In the genomic region with DNA sequence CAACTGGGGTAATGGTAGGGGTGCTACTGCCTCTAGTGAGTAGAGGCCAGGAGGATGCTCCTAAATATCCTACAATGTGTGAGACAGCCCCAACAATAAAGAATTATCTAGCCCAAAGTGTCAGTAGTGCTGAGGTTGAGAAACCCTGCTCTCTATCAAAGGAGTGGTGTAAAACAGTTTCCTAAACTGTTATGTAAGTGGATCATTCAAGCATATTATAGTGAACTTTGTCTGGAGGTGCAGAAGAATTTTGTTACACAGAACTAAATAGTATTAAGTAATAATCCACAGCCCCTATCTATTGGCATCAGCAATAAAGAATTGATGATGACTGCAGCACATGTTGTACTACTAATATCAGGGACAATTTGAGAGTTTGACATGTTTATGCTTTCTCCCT, we compare ENCODE assay signal across 32 cellular contexts. TPM values are rescaled to one million over a fixed set of nuclear protein-coding genes. Genes with fewer than 3 reads are reported as not detected.
"Had no signal": no experiment of that assay in that cellular context is flagged by ENCODE, and none has a peak within 500 bp of the region (broad histone marks: within the 10 kb centered on the region; RNA-seq: fewer than 3 reads in every experiment).

No MANE protein-coding gene starts in this region.

- H3K9me3 Mint-ChIP-seq: activated B cell treated with CpG ODN at 0.5 μM for 24 hours; activated CD4-positive, alpha-beta memory T cell treated with anti-CD3 and anti-CD28 coated beads for 36 hours; activated CD4-positive, alpha-beta T cell treated with anti-CD3 and anti-CD28 coated beads, Interleukin-2, amount 10 ng/mL, durations not matched to agents 24 days and 14 days; activated CD8-positive, alpha-beta T cell treated with anti-CD3 and anti-CD28 coated beads for 36 hours; activated naive CD4-positive, alpha-beta T cell treated with anti-CD3 and anti-CD28 coated beads for 36 hours; activated naive CD4-positive, alpha-beta T cell treated with anti-CD3 and anti-CD28 coated beads, Interleukin-2, amount 50 U/mL, for 72 hours; activated naive CD8-positive, alpha-beta T cell treated with anti-CD3 and anti-CD28 coated beads for 36 hours; activated T-helper 1 cell treated with anti-CD3 and anti-CD28 coated beads, Interleukin-12 subunit alpha, Interleukin-12 subunit beta, Interleukin-2, Interleukin-4 antibody, amounts not matched to agents 30 ng/mL and 10 ng/mL and 1 ng/mL, durations not matched to agents 14 hours and 24 hours and 36 hours; activated T-helper 17 cell treated with anti-CD3 and anti-CD28 coated beads, Interleukin-2, amount 50 U/mL, for 72 hours; T-cell; T-helper 2 cell treated with Interferon-gamma antibody and Interleukin-4, amounts not matched to agents 5 μg/mL and 100 μg/mL, for 36 hours had no signal

- H3K9me3 ChIP-seq: adrenal gland, body of pancreas, breast epithelium had no signal

- ATAC-seq: activated CD8-positive, alpha-beta T cell treated with anti-CD3 and anti-CD28 coated beads for 36 hours; activated naive CD4-positive, alpha-beta T cell treated with anti-CD3 and anti-CD28 coated beads, Interleukin-2, amount 50 U/mL, for 72 hours; activated T-helper 17 cell treated with anti-CD3 and anti-CD28 coated beads, Interleukin-2, amount 50 U/mL, for 72 hours; body of pancreas; T-cell had no signal

- H3K4me3 Mint-ChIP-seq: activated B cell treated with CpG ODN at 0.5 μM for 24 hours; activated CD4-positive, alpha-beta memory T cell treated with anti-CD3 and anti-CD28 coated beads for 36 hours; activated CD4-positive, alpha-beta T cell treated with anti-CD3 and anti-CD28 coated beads, Interleukin-2, amount 10 ng/mL, durations not matched to agents 24 days and 14 days; activated CD8-positive, alpha-beta T cell treated with anti-CD3 and anti-CD28 coated beads for 36 hours; activated naive CD4-positive, alpha-beta T cell treated with anti-CD3 and anti-CD28 coated beads for 36 hours; activated naive CD8-positive, alpha-beta T cell treated with anti-CD3 and anti-CD28 coated beads for 36 hours; activated T-helper 1 cell treated with anti-CD3 and anti-CD28 coated beads, Interleukin-12 subunit alpha, Interleukin-12 subunit beta, Interleukin-2, Interleukin-4 antibody, amounts not matched to agents 30 ng/mL and 10 ng/mL and 1 ng/mL, durations not matched to agents 14 hours and 24 hours and 36 hours; activated T-helper 17 cell treated with anti-CD3 and anti-CD28 coated beads, Interleukin-2, amount 50 U/mL, for 72 hours; T-cell; T-helper 2 cell treated with Interferon-gamma antibody and Interleukin-4, amounts not matched to agents 5 μg/mL and 100 μg/mL, for 36 hours had no signal

- H3K4me1 Mint-ChIP-seq: activated naive CD8-positive, alpha-beta T cell treated with anti-CD3 and anti-CD28 coated beads for 36 hours; activated T-helper 17 cell treated with anti-CD3 and anti-CD28 coated beads, Interleukin-2, amount 50 U/mL, for 72 hours had no signal

- H3K27ac Mint-ChIP-seq: activated B cell treated with CpG ODN at 0.5 μM for 24 hours; activated CD4-positive, alpha-beta memory T cell treated with anti-CD3 and anti-CD28 coated beads for 36 hours; activated CD4-positive, alpha-beta T cell treated with anti-CD3 and anti-CD28 coated beads, Interleukin-2, amount 10 ng/mL, durations not matched to agents 24 days and 14 days; activated CD8-positive, alpha-beta T cell treated with anti-CD3 and anti-CD28 coated beads for 36 hours; activated naive CD4-positive, alpha-beta T cell treated with anti-CD3 and anti-CD28 coated beads for 36 hours; activated naive CD4-positive, alpha-beta T cell treated with anti-CD3 and anti-CD28 coated beads, Interleukin-2, amount 50 U/mL, for 72 hours; activated naive CD8-positive, alpha-beta T cell treated with anti-CD3 and anti-CD28 coated beads for 36 hours; activated T-helper 1 cell treated with anti-CD3 and anti-CD28 coated beads, Interleukin-12 subunit alpha, Interleukin-12 subunit beta, Interleukin-2, Interleukin-4 antibody, amounts not matched to agents 30 ng/mL and 10 ng/mL and 1 ng/mL, durations not matched to agents 14 hours and 24 hours and 36 hours; activated T-helper 17 cell treated with anti-CD3 and anti-CD28 coated beads, Interleukin-2, amount 50 U/mL, for 72 hours; T-helper 2 cell treated with Interferon-gamma antibody and Interleukin-4, amounts not matched to agents 5 μg/mL and 100 μg/mL, for 36 hours had no signal

- H3K27me3 Mint-ChIP-seq: activated B cell treated with CpG ODN at 0.5 μM for 24 hours; activated CD4-positive, alpha-beta memory T cell treated with anti-CD3 and anti-CD28 coated beads for 36 hours; activated CD4-positive, alpha-beta T cell treated with anti-CD3 and anti-CD28 coated beads, Interleukin-2, amount 10 ng/mL, durations not matched to agents 24 days and 14 days; activated CD8-positive, alpha-beta T cell treated with anti-CD3 and anti-CD28 coated beads for 36 hours; activated naive CD8-positive, alpha-beta T cell treated with anti-CD3 and anti-CD28 coated beads for 36 hours; activated T-helper 17 cell treated with anti-CD3 and anti-CD28 coated beads, Interleukin-2, amount 50 U/mL, for 72 hours; T-cell had no signal

- DNase-seq: activated B cell treated with CpG ODN at 0.5 μM for 24 hours; activated CD4-positive, alpha-beta memory T cell treated with anti-CD3 and anti-CD28 coated beads for 36 hours; activated CD4-positive, alpha-beta T cell treated with anti-CD3 and anti-CD28 coated beads for 4 hours; activated CD4-positive, alpha-beta T cell treated with anti-CD3 and anti-CD28 coated beads, Interleukin-2, amount 10 ng/mL, durations not matched to agents 24 days and 14 days; activated CD4-positive, alpha-beta T cell treated with anti-CD3 and anti-CD28 coated beads, Interleukin-2, amount 50 U/mL, for 1 hour; activated CD4-positive, alpha-beta T cell treated with anti-CD3 and anti-CD28 coated beads, Interleukin-2, amount 50 U/mL, for 4 hours; activated CD4-positive, CD25-positive, alpha-beta regulatory T cell treated with anti-CD3 and anti-CD28 coated beads, Interleukin-2, amount 50 U/mL, for 72 hours; activated CD8-positive, alpha-beta memory T cell treated with anti-CD3 and anti-CD28 coated beads, Interleukin-2, amount 50 U/mL, for 4 hours; activated CD8-positive, alpha-beta T cell treated with anti-CD3 and anti-CD28 coated beads for 36 hours; activated effector memory CD4-positive, alpha-beta T cell treated with anti-CD3 and anti-CD28 coated beads, Interleukin-2, amount 50 U/mL, for 16 hours; activated gamma-delta T cell treated with Interleukin-2 at 50 U/mL for 16 hours; activated naive CD4-positive, alpha-beta T cell; activated naive CD4-positive, alpha-beta T cell treated with anti-CD3 and anti-CD28 coated beads for 36 hours; activated naive CD4-positive, alpha-beta T cell treated with anti-CD3 and anti-CD28 coated beads, Interleukin-2, amount 50 U/mL, for 16 hours; activated naive CD8-positive, alpha-beta T cell treated with anti-CD3 and anti-CD28 coated beads for 36 hours; activated T-cell treated with anti-CD3 and anti-CD28 coated beads for 4 hours; activated T-cell treated with anti-CD3 and anti-CD28 coated beads, Interleukin-2, amount 50 U/mL, for 1 hour; adrenal gland; amniotic stem cell; aorta; body of pancreas; brain microvascular endothelial cell; central memory CD4-positive, alpha-beta T cell; T-cell; T-helper 2 cell; T-helper 9 cell had no signal

RNA-seq across cellular contexts. Expression of a gene that starts 48.6 kb away (rescaled TPM):
- total RNA-seq: activated CD4-positive, alpha-beta memory T cell treated with anti-CD3 and anti-CD28 coated beads for 36 hours; activated CD4-positive, alpha-beta T cell treated with anti-CD3 and anti-CD28 coated beads, Interleukin-2, amount 10 ng/mL, durations not matched to agents 24 days and 14 days; activated CD8-positive, alpha-beta T cell treated with anti-CD3 and anti-CD28 coated beads for 36 hours; activated naive CD4-positive, alpha-beta T cell treated with anti-CD3 and anti-CD28 coated beads for 36 hours; activated naive CD8-positive, alpha-beta T cell treated with anti-CD3 and anti-CD28 coated beads for 36 hours; activated T-helper 1 cell treated with anti-CD3 and anti-CD28 coated beads, Interleukin-12 subunit alpha, Interleukin-12 subunit beta, Interleukin-2, Interleukin-4 antibody, amounts not matched to agents 30 ng/mL and 10 ng/mL and 1 ng/mL, durations not matched to agents 14 hours and 24 hours and 36 hours; body of pancreas; T-helper 1 cell treated with Interleukin-12 subunit alpha and Interleukin-12 subunit beta and Interleukin-4 antibody, amounts not matched to agents 30 ng/mL and 1 ng/mL, for 36 hours had no signal
